17 cellular contexts compared by ENCODE assay signal in the genomic region with DNA sequence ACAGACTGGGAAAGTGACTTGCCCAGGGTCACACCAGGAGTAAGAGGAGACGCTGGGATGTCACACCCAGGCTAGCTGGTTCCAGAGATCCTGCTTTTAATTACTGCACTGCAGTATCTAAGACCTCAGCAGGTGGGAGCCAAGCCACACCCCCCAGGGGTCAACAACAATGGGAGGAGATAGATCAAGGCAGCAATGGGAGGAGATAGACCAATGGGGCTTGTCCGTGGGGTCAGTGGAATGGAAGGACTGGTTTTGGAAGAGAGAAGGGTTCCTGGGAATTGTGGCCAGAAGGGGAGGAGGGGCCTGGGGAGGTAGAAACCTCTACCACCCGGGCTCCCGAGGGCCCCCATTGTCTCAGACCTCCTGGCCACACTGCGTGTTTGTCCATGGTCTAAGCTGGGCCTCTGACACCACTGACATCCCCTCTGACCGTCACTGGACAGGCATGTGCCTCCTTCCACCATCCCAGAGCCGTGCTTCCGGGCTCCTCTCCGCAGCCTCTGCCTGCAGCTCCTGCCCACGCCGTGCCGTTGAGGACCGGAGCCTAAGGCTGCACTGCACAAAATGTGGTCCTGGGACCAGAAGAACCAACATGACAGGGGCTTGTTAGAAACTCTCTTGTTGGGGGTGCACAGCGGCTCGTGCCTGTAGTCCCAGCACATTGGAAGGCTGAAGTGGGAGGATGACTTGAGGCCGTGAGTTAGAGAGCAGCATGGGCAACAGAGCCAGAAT.
"Had no signal": no experiment of that assay in that cellular context is flagged by ENCODE, and none has a peak within 500 bp of the region (broad histone marks: within the 10 kb centered on the region; RNA-seq: fewer than 3 reads in every experiment).

No MANE protein-coding gene starts in this region.

- DNase-seq: activated CD4-positive, CD25-positive, alpha-beta regulatory T cell treated with anti-CD3 and anti-CD28 coated beads, Interleukin-2, amount 50 U/mL, for 72 hours; activated naive CD4-positive, alpha-beta T cell treated with anti-CD3 and anti-CD28 coated beads, Interleukin-2, amount 50 U/mL, for 16 hours; amniotic stem cell; left ventricle myocardium superior; mesenchymal stem cell; psoas muscle; small intestine; stimulated activated CD4-positive, alpha-beta T cell treated with anti-CD3 and anti-CD28 coated beads, Interleukin-4, amount 100 ng/mL, for 4 hours; stimulated activated naive CD8-positive, alpha-beta T cell treated with anti-CD3 and anti-CD28 coated beads, Interleukin-15, Interleukin-2, amounts not matched to agents 100 U/mL and 50 U/mL, for 24 hours; T-helper 9 cell had no signal

- FAIRE-seq: colon, endometrium, keratinocyte, small intestine had no signal

- H3K4me3 Mint-ChIP-seq: activated T-helper 17 cell treated with anti-CD3 and anti-CD28 coated beads, Interleukin-2, amount 50 U/mL, for 72 hours; natural killer cell treated with Interleukin-12 subunit alpha and Interleukin-12 subunit beta and Interleukin-15 and Interleukin-18, amount 100 ng/mL, for 72 hours; type B pancreatic cell had no signal

- H3K36me3 Mint-ChIP-seq: natural killer cell treated with Interleukin-12 subunit alpha and Interleukin-12 subunit beta and Interleukin-15 and Interleukin-18, amount 100 ng/mL, for 72 hours; type B pancreatic cell had no signal

- ATAC-seq: activated T-helper 17 cell treated with anti-CD3 and anti-CD28 coated beads, Interleukin-2, amount 50 U/mL, for 72 hours; esophagus mucosa; left ventricle myocardium superior; natural killer cell treated with Interleukin-12 subunit alpha and Interleukin-12 subunit beta and Interleukin-15 and Interleukin-18, amount 100 ng/mL, for 72 hours; stimulated activated naive CD8-positive, alpha-beta T cell treated with anti-CD3 and anti-CD28 coated beads, Interleukin-15, Interleukin-2, amounts not matched to agents 100 U/mL and 50 U/mL, for 24 hours had no signal

- H3K27me3 Mint-ChIP-seq: activated T-helper 17 cell treated with anti-CD3 and anti-CD28 coated beads, Interleukin-2, amount 50 U/mL, for 72 hours had no signal

- H3K4me1 ChIP-seq: psoas muscle had no signal

- H3K9me3 ChIP-seq: psoas muscle had no signal

- H3K9me3 Mint-ChIP-seq: activated T-helper 17 cell treated with anti-CD3 and anti-CD28 coated beads, Interleukin-2, amount 50 U/mL, for 72 hours; natural killer cell treated with Interleukin-12 subunit alpha and Interleukin-12 subunit beta and Interleukin-15 and Interleukin-18, amount 100 ng/mL, for 72 hours; type B pancreatic cell had no signal

- H3K27ac ChIP-seq: psoas muscle had no signal

- H3K27ac Mint-ChIP-seq: activated T-helper 17 cell treated with anti-CD3 and anti-CD28 coated beads, Interleukin-2, amount 50 U/mL, for 72 hours; type B pancreatic cell had no signal

- H3K4me3 ChIP-seq: psoas muscle had no signal
